In the genomic region with DNA sequence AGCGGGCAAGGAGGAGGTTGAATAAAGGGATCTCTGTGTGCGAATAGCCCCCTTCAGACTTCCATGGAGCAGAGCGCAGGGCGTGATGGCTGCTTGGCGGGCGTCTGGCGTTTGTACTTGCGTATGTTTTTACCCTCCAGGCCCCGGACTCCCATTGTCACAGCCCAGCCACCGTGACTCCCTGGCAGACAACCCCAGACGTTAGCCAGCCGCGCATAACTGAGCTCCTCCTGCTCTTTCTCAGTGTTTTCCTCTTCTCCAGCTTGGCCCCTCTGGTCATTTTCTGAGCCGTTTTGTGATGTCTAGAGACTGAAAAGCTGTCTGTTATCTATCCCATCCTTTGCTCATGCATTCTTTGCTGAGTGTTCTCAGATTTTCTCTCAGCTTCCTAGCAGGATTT, we compare ENCODE assay signal across 18 cellular contexts. TPM values are rescaled to one million over a fixed set of nuclear protein-coding genes. Genes with fewer than 3 reads are reported as not detected.
DNase-seq lines count a peak whose midpoint lies in the region; ATAC-seq, FAIRE-seq and TF ChIP-seq lines count a peak whose summit lies in the region.
"Had no signal": no experiment of that assay in that cellular context is flagged by ENCODE, and none has a peak within 500 bp of the region (broad histone marks: within the 10 kb centered on the region; RNA-seq: fewer than 3 reads in every experiment).

No MANE protein-coding gene starts in this region.

- H3K4me1 Mint-ChIP-seq in chondrocyte (ENCODE audit: low read depth) (peaks cover 100% of the 10 kb centered on the region), CD14-positive monocyte (peaks cover 16% of the 10 kb centered on the region)
- H3K4me1 Mint-ChIP-seq: activated CD4-positive, alpha-beta T cell treated with anti-CD3 and anti-CD28 coated beads for 36 hours; activated naive CD8-positive, alpha-beta T cell treated with anti-CD3 and anti-CD28 coated beads for 36 hours had no signal

- no peak for FAIRE-seq in pancreas (lab: Jason Lieb, UNC)

- H3K27ac ChIP-seq in rectal smooth muscle tissue (ENCODE audit: low read depth, low read length) (peak overlapping the region; percentile 33), pancreas (no peak overlapping the region)

- no peaks in the 10 kb centered on the region for H3K9me3 ChIP-seq in pancreas

- ATAC-seq in pancreas: no peak
- ATAC-seq in omental fat pad (ENCODE audit: low FRiP score): no peak
- ATAC-seq: activated CD4-positive, alpha-beta T cell treated with anti-CD3 and anti-CD28 coated beads for 36 hours; sciatic nerve; stimulated activated naive CD8-positive, alpha-beta T cell treated with anti-CD3 and anti-CD28 coated beads, Interleukin-15, Interleukin-2, amounts not matched to agents 100 U/mL and 50 U/mL, for 24 hours had no signal

- H3K4me3 ChIP-seq in rectal smooth muscle tissue (ENCODE audit: low read length): no peak overlapping the region
- H3K4me3 ChIP-seq in pancreas: no peak overlapping the region

- no peaks in the 10 kb centered on the region for H3K36me3 ChIP-seq in rectal smooth muscle tissue (ENCODE audit: control insufficient read depth, insufficient read depth, low read length)
- H3K36me3 ChIP-seq in pancreas: no peaks in the 10 kb centered on the region

- H3K27ac Mint-ChIP-seq in chondrocyte (ENCODE audit: unreplicated experiment) (peak overlapping the region; percentile 96), CD14-positive monocyte (peak overlapping the region in 1 of 7 donors; percentile 13)
- H3K27ac Mint-ChIP-seq: activated CD4-positive, alpha-beta T cell treated with anti-CD3 and anti-CD28 coated beads for 36 hours; activated naive CD8-positive, alpha-beta T cell treated with anti-CD3 and anti-CD28 coated beads for 36 hours; H9 had no signal

- no peak overlapping the region for H3K9ac ChIP-seq in rectal smooth muscle tissue (ENCODE audit: low read length)

- H3K4me3 Mint-ChIP-seq in chondrocyte (ENCODE audit: unreplicated experiment) (no peak overlapping the region), CD14-positive monocyte (no peak overlapping the region)
- H3K4me3 Mint-ChIP-seq: activated CD4-positive, alpha-beta T cell treated with anti-CD3 and anti-CD28 coated beads for 36 hours; activated naive CD8-positive, alpha-beta T cell treated with anti-CD3 and anti-CD28 coated beads for 36 hours; H9 had no signal

- H3K27me3 Mint-ChIP-seq in chondrocyte (ENCODE audit: low read depth): no peaks in the 10 kb centered on the region
- peaks cover 0 to 2% (median 0%) of the 10 kb centered on the region in 3 donors for H3K27me3 Mint-ChIP-seq in CD14-positive monocyte (ENCODE audit: low read depth in 3 of 3)

- intact Hi-C loops in pancreas (cut with DNase I): no loop called here
- intact Hi-C loops in CD14-positive monocyte (cut with micrococcal nuclease): no loop called here

- no peaks in the 10 kb centered on the region for H3K9me3 Mint-ChIP-seq in chondrocyte (ENCODE audit: low read depth)
- peaks cover 0 to 6% (median 0%) of the 10 kb centered on the region in 7 donors for H3K9me3 Mint-ChIP-seq in CD14-positive monocyte
- H3K9me3 Mint-ChIP-seq: activated naive CD8-positive, alpha-beta T cell treated with anti-CD3 and anti-CD28 coated beads for 36 hours; H9 had no signal

- 66 to 72% methylated on average over 14 of the region's 14 CpGs for WGBS in pancreas, 2 donors

- peaks cover 14% of the 10 kb centered on the region for H3K4me1 ChIP-seq in rectal smooth muscle tissue (ENCODE audit: control insufficient read depth, insufficient read depth, low read length)
- no peaks in the 10 kb centered on the region for H3K4me1 ChIP-seq in pancreas

- H3K36me3 Mint-ChIP-seq in chondrocyte (ENCODE audit: low read depth): peaks cover 64% of the 10 kb centered on the region
- peaks cover 5 to 26% of the 10 kb centered on the region in 2 donors for H3K36me3 Mint-ChIP-seq in CD14-positive monocyte
- H3K36me3 Mint-ChIP-seq: activated naive CD8-positive, alpha-beta T cell treated with anti-CD3 and anti-CD28 coated beads for 36 hours had no signal

- H3K27me3 ChIP-seq in rectal smooth muscle tissue (ENCODE audit: control insufficient read depth, insufficient read depth, low read length): no peaks in the 10 kb centered on the region
- no peaks in the 10 kb centered on the region for H3K27me3 ChIP-seq in pancreas

- peak; percentile 90 for DNase-seq in ELF-1 (ENCODE audit: low read depth, low spot score)
- DNase-seq in chondrocyte (ENCODE audit: low spot score): no peak
- peak; percentile 54 for DNase-seq in left kidney (ENCODE audit: low read depth, low spot score)
- DNase-seq in pancreas: no peak
- DNase-seq in Kasumi-1 (lab: John Stamatoyannopoulos, UW): no peak
- DNase-seq in omental fat pad (ENCODE audit: low spot score): no peak
- DNase-seq in CD14-positive monocyte (ENCODE audit: low spot score): no peak
- DNase-seq: activated CD4-positive, alpha-beta T cell treated with anti-CD3 and anti-CD28 coated beads for 36 hours; activated naive CD8-positive, alpha-beta T cell treated with anti-CD3 and anti-CD28 coated beads for 36 hours; Calu3; cortex of kidney; H9; Karpas-422; NCI-H1694 treated with DMSO at 0.1 percent for 48 hours; NCI-H526 treated with DMSO at 0.1 percent for 48 hours; stimulated activated naive CD8-positive, alpha-beta T cell treated with anti-CD3 and anti-CD28 coated beads, Interleukin-15, Interleukin-2, amounts not matched to agents 100 U/mL and 50 U/mL, for 24 hours had no signal

- TF ChIP-seq CTCF in chondrocyte (IDR thresholded peaks at IDR 0.05): no peak
- no peak for TF ChIP-seq CTCF in pancreas (IDR thresholded peaks at IDR 0.05)
- TF ChIP-seq CTCF in omental fat pad (IDR thresholded peaks at IDR 0.05): no peak
- TF ChIP-seq CTCF in CD14-positive monocyte (IDR thresholded peaks at IDR 0.05): no peak

RNA-seq across cellular contexts. Expression of gene IGFBP7, which starts 54.3 kb away (rescaled TPM):
- total RNA-seq in chondrocyte: 3,991 to 5,189 TPM (median 5,125 TPM) in 3 replicates
- 100 to 1,000 TPM in 3 of 6 donors, 10 to 100 TPM in 3; 49.4 to 324 (median 120) TPM for total RNA-seq in pancreas
- 100 to 1,000 TPM; 156 to 186 TPM for polyA plus RNA-seq in pancreas
- 1,000 to 10,000 TPM in 1 of 4 donors, 100 to 1,000 TPM in 3; 515 to 1,168 (median 594) TPM for total RNA-seq in omental fat pad
- polyA plus RNA-seq in CD14-positive monocyte: 10 to 100 TPM; 46.9 to 53.1 TPM
- total RNA-seq: activated CD4-positive, alpha-beta T cell treated with anti-CD3 and anti-CD28 coated beads for 36 hours; activated naive CD8-positive, alpha-beta T cell treated with anti-CD3 and anti-CD28 coated beads for 36 hours had no signal

Comparison
In these comparisons a context has a peak if more than half of its experiments do, and no peak if none do; other contexts are left out.
1. DNase-seq: peak in ELF-1 (single experiment) and left kidney (single experiment); none in chondrocyte (single experiment), pancreas (0 of 6), Kasumi-1 (0 of 2), omental fat pad (single experiment) and CD14-positive monocyte (single experiment).